In the genomic region with DNA sequence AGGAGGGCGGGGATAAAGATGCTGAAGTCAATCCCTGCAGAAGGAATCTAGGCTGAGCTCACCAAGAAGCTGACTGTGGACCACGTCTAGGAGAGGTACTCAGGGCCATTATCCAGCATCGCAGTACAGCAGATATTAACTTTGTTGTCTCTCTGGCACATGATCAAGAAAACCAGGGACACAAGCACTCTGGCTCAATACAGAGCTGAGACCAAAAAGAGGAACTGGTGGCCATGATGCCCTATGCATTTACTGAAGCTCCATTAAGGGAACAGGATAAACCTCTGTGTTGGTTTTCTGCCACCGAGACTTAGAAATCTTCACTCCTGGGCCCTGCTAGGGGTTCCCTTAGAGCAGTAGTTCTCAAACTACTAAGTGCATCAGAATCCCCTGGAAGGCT, we compare ENCODE assay signal across 1 cellular context.
TF ChIP-seq lines count a peak whose summit lies in the region.

No MANE protein-coding gene starts in this region.

TF ChIP-seq in K562, 482 proteins besides CTCF, POLR2A, EP300 and RAD21:
- TF ChIP-seq HNRNPK (IDR thresholded peaks at IDR 0.05; ENCODE audit: low read depth, low read length, poor library complexity, severe bottlenecking): no peak
- TF ChIP-seq SPI1 (IDR thresholded peaks at IDR 0.05; ENCODE audit: borderline replicate concordance, low read depth, low read length): peak; percentile 91
- no peak for TF ChIP-seq SRSF1 (IDR thresholded peaks at IDR 0.05; ENCODE audit: low read depth, low read length)
- TF ChIP-seq HOXB6 (CRISPR knock-in tag; IDR thresholded peaks at IDR 0.05; ENCODE audit: borderline replicate concordance): no peak
TF ChIP-seq in K562: peak in this region for 1.
